9 cellular contexts compared by ENCODE assay signal in the genomic region with DNA sequence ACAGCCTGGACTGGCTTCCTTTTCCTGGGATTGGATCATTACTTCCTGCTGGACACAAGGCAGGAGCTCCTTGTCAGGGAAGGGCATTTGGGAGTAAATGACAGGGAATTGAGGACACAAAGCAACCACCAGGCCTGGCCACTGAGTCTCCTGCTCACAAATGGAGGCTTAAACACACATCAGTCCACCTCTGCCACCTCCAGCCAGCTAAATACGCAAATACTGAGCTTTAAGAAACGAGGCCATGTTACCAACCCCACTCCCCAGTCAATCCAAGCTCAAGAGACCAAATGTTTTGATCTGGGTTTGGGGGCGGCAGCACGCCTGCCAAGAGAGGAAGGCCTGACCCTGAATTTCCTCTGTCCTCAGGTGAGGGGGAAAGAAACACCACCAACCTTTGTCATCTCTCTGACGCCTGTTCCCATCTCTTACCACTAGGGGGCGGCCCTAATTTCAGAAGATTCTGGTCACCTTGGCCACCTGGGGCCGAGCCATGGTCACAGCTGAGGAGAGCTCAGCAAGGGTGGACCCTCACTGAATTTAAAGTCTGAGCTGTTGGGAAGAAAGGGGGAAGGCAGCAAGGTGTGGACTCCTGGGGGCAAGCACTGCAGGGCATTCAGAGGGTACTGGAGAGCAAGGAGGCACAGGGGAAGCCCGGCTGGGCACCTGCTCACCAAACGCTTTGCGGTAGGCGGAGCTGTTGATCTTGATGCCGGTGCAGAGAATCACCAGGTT. TPM values are rescaled to one million over a fixed set of nuclear protein-coding genes. Genes with fewer than 3 reads are reported as not detected.
DNase-seq lines count a peak whose midpoint lies in the region; ATAC-seq and TF ChIP-seq lines count a peak whose summit lies in the region.
"Had no signal": no experiment of that assay in that cellular context is flagged by ENCODE, and none has a peak within 500 bp of the region (broad histone marks: within the 10 kb centered on the region; RNA-seq: fewer than 3 reads in every experiment).

No MANE protein-coding gene starts in this region.

- no peaks in the 10 kb centered on the region for H3K27me3 ChIP-seq in adrenal gland
- H3K27me3 ChIP-seq in iPS-20b (ENCODE audit: insufficient read depth, low read length), result no peaks in the 10 kb centered on the region
- H3K27me3 ChIP-seq: SJSA1 had no signal

- WGBS in adrenal gland, 4 donors, result 49 to 55% (median 52%) methylated on average over 11 to 12 of the region's 12 CpGs

- peak; percentile 56 to 85 (median 76) for TF ChIP-seq CTCF in adrenal gland (IDR thresholded peaks at IDR 0.05)

- H3K27ac ChIP-seq in adrenal gland, result no peak overlapping the region
- no peak overlapping the region for H3K27ac ChIP-seq in iPS-20b (ENCODE audit: low read length)
- H3K27ac ChIP-seq: SJSA1 had no signal

- no peaks in the 10 kb centered on the region for H3K9me3 ChIP-seq in adrenal gland (replicated peaks in 1 of 3)
- H3K9me3 ChIP-seq in iPS-20b (ENCODE audit: insufficient read depth, low read depth, low read length), result no peaks in the 10 kb centered on the region

- H3K4me1 ChIP-seq in adrenal gland (replicated peaks in 1 of 2) (no peaks in the 10 kb centered on the region), iPS-20b (ENCODE audit: insufficient read depth, low read length) (no peaks in the 10 kb centered on the region)
- H3K4me1 ChIP-seq: SJSA1 had no signal

- peak; percentile 16 for DNase-seq in Daoy (ENCODE audit: low read depth)
- DNase-seq in HT-29 (ENCODE audit: low spot score), result peak; percentile 72
- DNase-seq in SW480 (ENCODE audit: low spot score), result peak; percentile 35
- peak in 6 of 7 donors; percentile 46 to 79 (median 63) for DNase-seq in adrenal gland
- peak in 3 of 4 experiments; percentile 21 to 44 (median 22) for DNase-seq in stimulated activated CD4-positive, alpha-beta T cell treated with anti-CD3 and anti-CD28 coated beads, Interleukin-1b, Interleukin-23, amount 100 ng/mL, for 24 hours (ENCODE audit: low read depth in 4 of 4, low spot score in 1 of 4)

- intact Hi-C loops in adrenal gland (cut with DNase I), result loop anchor here in 1 of 2 donors (10.0 kb wide), 1 partner anchor 249 kb away; no protein-coding TSS in a partner anchor

- no peak for ATAC-seq in GM21367 (IDR thresholded peaks at IDR 0.05; ENCODE audit: unreplicated experiment)
- ATAC-seq in HG02678 (IDR thresholded peaks at IDR 0.05; ENCODE audit: unreplicated experiment), result no peak

- H3K9ac ChIP-seq in iPS-20b (ENCODE audit: low read depth, low read length), result peak overlapping the region; percentile 40; the same call in 1 of the 2 replicates

- H3K36me3 ChIP-seq in adrenal gland (replicated peaks in 1 of 2) (peaks cover 0 to 48% of the 10 kb centered on the region in 2 donors), iPS-20b (ENCODE audit: insufficient read depth, low read depth, low read length) (peaks cover 12% of the 10 kb centered on the region)

- TF ChIP-seq POLR2A in adrenal gland (IDR thresholded peaks at IDR 0.05), result no peak

- H3K4me3 ChIP-seq in adrenal gland (no peak overlapping the region), iPS-20b (ENCODE audit: low read length) (no peak overlapping the region)
- H3K4me3 ChIP-seq: SJSA1 had no signal

RNA-seq across cellular contexts. Expression of gene AIFM2, which starts 16.5 kb away (rescaled TPM):
- total RNA-seq in Daoy (2014; rRNA removed; shearing (Covaris generic)), result 6.5 and 7.0 TPM in 2 replicates
- total RNA-seq in HT-29 (2014; rRNA removed; shearing (Covaris generic)), result 19.2 and 21.6 TPM in 2 replicates
- 10 to 100 TPM in 5 of 8 donors, 1 to 10 TPM in 3; 7.4 to 28.6 (median 11.2) TPM for total RNA-seq in adrenal gland
- 10 to 100 TPM in 2 of 3 donors, 1 to 10 TPM in 1; 8.9 to 31.2 (median 16.5) TPM for polyA plus RNA-seq in adrenal gland

RNA-seq across cellular contexts. Expression of gene TYSND1, which starts 30.4 kb away (rescaled TPM):
- 9.9 and 11.8 TPM in 2 replicates for total RNA-seq in Daoy (2014; rRNA removed; shearing (Covaris generic))
- 28.2 and 32.2 TPM in 2 replicates for total RNA-seq in HT-29 (2014; rRNA removed; shearing (Covaris generic))
- 10 to 100 TPM in 7 of 8 donors, 1 to 10 TPM in 1; 4.1 to 33.1 (median 18.0) TPM for total RNA-seq in adrenal gland
- 10 to 100 TPM in 2 of 3 donors, 1 to 10 TPM in 1; 4.9 to 19.5 (median 19.3) TPM for polyA plus RNA-seq in adrenal gland

RNA-seq across cellular contexts. Expression of gene SAR1A, which starts 54.2 kb away (rescaled TPM):
- total RNA-seq in Daoy (2014; rRNA removed; shearing (Covaris generic)), result 59.2 and 77.9 TPM in 2 replicates
- 38.2 and 39.2 TPM in 2 replicates for total RNA-seq in HT-29 (2014; rRNA removed; shearing (Covaris generic))
- 100 to 1,000 TPM in 4 of 8 donors, 10 to 100 TPM in 4; 70.7 to 230 (median 114) TPM for total RNA-seq in adrenal gland
- polyA plus RNA-seq in adrenal gland, result 100 to 1,000 TPM in 1 of 3 donors, 10 to 100 TPM in 2; 37.3 to 175 (median 41.2) TPM

Comparison
In these comparisons a context has a peak if more than half of its experiments do, and no peak if none do; other contexts are left out.
1. DNase-seq: peak in every context shown above with its lines; median percentile 72 in HT-29; 63 in adrenal gland; 35 in SW480; 22 in stimulated activated CD4-positive, alpha-beta T cell treated with anti-CD3 and anti-CD28 coated beads, Interleukin-1b, Interleukin-23, amount 100 ng/mL, for 24 hours; 16 in Daoy.